ENCODE assay signal across 13 cellular contexts in the genomic region with DNA sequence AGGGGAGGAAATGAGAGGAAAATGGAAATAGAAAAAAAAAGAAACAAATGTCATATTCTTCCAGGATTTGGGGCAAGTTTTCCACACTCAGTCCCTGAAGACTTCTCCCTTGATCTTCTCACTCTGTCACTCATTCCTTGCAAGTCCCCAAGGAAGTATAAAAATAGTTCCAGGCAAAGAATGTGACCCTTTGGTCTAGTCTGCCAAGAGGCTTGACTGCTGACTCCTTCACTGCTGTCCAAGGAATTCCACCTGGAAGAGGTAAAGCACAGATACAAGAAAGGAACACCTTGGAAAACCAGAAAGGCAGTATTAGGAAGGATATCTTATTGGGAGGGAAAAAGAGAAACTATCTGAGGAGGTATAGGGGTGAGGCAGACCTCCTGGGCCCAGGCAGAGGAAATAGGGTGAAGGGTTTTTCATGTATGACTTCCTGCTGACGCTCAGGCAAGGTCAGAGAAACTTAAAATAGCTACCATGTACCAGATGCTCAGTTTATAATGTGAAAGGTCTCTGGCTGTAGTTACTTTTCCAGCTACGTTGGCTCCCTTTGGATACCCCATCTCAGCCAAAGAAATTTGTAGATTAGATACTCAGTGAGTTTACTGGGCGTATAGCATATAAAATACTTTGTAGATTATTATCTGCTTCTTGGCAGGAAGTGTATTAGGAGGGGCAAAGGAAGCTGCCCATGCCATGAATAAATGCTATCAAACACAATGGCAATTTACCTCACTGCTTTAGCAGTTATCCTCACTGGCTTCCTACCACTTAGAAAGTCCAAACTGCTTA. TPM values are rescaled to one million over a fixed set of nuclear protein-coding genes. Genes with fewer than 3 reads are reported as not detected.
DNase-seq lines count a peak whose midpoint lies in the region; ATAC-seq, FAIRE-seq and TF ChIP-seq lines count a peak whose summit lies in the region.
"Had no signal": no experiment of that assay in that cellular context is flagged by ENCODE, and none has a peak within 500 bp of the region (broad histone marks: within the 10 kb centered on the region; RNA-seq: fewer than 3 reads in every experiment).

No MANE protein-coding gene starts in this region.

- H3K4me1 ChIP-seq in Caco-2, result peaks cover 31% of the 10 kb centered on the region

- H3K9me3 ChIP-seq in Caco-2, result no peaks in the 10 kb centered on the region

- no peak overlapping the region for H3K4me3 ChIP-seq in Caco-2 (ENCODE audit: low read depth, low read length)
- H3K4me3 ChIP-seq in coronary artery, result no peak overlapping the region

- H3K27ac Mint-ChIP-seq in Caco-2 (ENCODE audit: unreplicated experiment) (no peak overlapping the region), natural killer cell (peak overlapping the region; percentile 0 to 37)

- intact Hi-C loops in Caco-2 (cut with micrococcal nuclease; ENCODE audit: unreplicated experiment), result loop anchor here (5.0 kb wide), 1 partner anchor 45 kb away; no protein-coding TSS in a partner anchor
- intact Hi-C loops in natural killer cell (cut with micrococcal nuclease), result no loop called here

- H3K4me1 Mint-ChIP-seq in Caco-2 (ENCODE audit: low read depth, unreplicated experiment) (peaks cover 17% of the 10 kb centered on the region), natural killer cell (peaks cover 20 to 24% of the 10 kb centered on the region in 2 donors)

- ATAC-seq in natural killer cell (peak; percentile 49 to 75 (median 62)), GM21528 (IDR thresholded peaks at IDR 0.05; ENCODE audit: low FRiP score, unreplicated experiment) (no peak)

- no peaks in the 10 kb centered on the region for H3K36me3 ChIP-seq in Caco-2 (ENCODE audit: control insufficient read depth, insufficient read depth, low read length)

- no peaks in the 10 kb centered on the region for H3K36me3 Mint-ChIP-seq in Caco-2 (ENCODE audit: insufficient read depth, unreplicated experiment)
- no peaks in the 10 kb centered on the region for H3K36me3 Mint-ChIP-seq in natural killer cell

- TF ChIP-seq CTCF in Caco-2 (IDR thresholded peaks at IDR 0.05; ENCODE audit: insufficient read depth in 1 of 2, low read depth in 1 of 2, low read length in 1 of 2, severe bottlenecking in 1 of 2, unreplicated experiment in 1 of 2), result no peak
- no peak for TF ChIP-seq CTCF in coronary artery (IDR thresholded peaks at IDR 0.05)
- no peak for TF ChIP-seq CTCF in natural killer cell (IDR thresholded peaks at IDR 0.05)

- H3K4me3 Mint-ChIP-seq in Caco-2 (ENCODE audit: unreplicated experiment) (no peak overlapping the region), natural killer cell (peak overlapping the region; percentile 7)
- H3K4me3 Mint-ChIP-seq: nephron had no signal

- POLR2A ChIA-PET in Caco-2 (lab: Charles Lee), result no interaction called here

- H3K9me3 Mint-ChIP-seq in Caco-2 (ENCODE audit: unreplicated experiment) (no peaks in the 10 kb centered on the region), natural killer cell (peaks cover 0 to 2% of the 10 kb centered on the region in 2 donors)
- H3K9me3 Mint-ChIP-seq: nephron had no signal

- peak; percentile 19 to 42 for DNase-seq in Caco-2
- DNase-seq in LoVo (ENCODE audit: low spot score), result peak; percentile 63
- DNase-seq in coronary artery (ENCODE audit: low spot score), result no peak
- DNase-seq in natural killer cell, result no peak
- no peak for DNase-seq in NCI-H1417 (lab: John Stamatoyannopoulos, UW)
- DNase-seq in urothelium cell line (ENCODE audit: low spot score), result no peak
- no peak for DNase-seq in DMS153 (lab: John Stamatoyannopoulos, UW)
- DNase-seq: hippocampal formation; NCI-H1092; stimulated activated CD4-positive, alpha-beta T cell treated with anti-CD3 and anti-CD28 coated beads, Interleukin-2, amount 100 ng/mL, for 24 hours had no signal

- no peak for FAIRE-seq in urothelium cell line (lab: Jason Lieb, UNC)

- CTCF ChIA-PET in Caco-2 (lab: Charles Lee), result no interaction called here

- H3K27me3 ChIP-seq in Caco-2 (replicated peaks; ENCODE audit: control insufficient read depth, insufficient read depth, low read length), result no peaks in the 10 kb centered on the region

- BruUV-seq in Caco-2 (replicated peaks; lab: Mats Ljungman, UMichigan), result no TSS peak

- peak overlapping the region; percentile 69 to 81 for H3K27ac ChIP-seq in coronary artery

- H3K27me3 Mint-ChIP-seq in Caco-2 (ENCODE audit: insufficient read depth, unreplicated experiment), result no peaks in the 10 kb centered on the region
- H3K27me3 Mint-ChIP-seq in natural killer cell (ENCODE audit: low read depth in 2 of 2), result no peaks in the 10 kb centered on the region

RNA-seq across cellular contexts. Expression of gene GJA5, which starts 2.0 kb away (rescaled TPM):
- 0.51 and 0.75 TPM in 2 replicates for total RNA-seq in Caco-2 (2022)
- not detected for total RNA-seq in natural killer cell
- total RNA-seq: T-helper 1 cell treated with Interleukin-12 subunit alpha and Interleukin-12 subunit beta and Interleukin-4 antibody, amounts not matched to agents 30 ng/mL and 1 ng/mL, for 36 hours had no signal

Comparison
In these comparisons a context has a peak if more than half of its experiments do, and no peak if none do; other contexts are left out.
1. DNase-seq: peak in Caco-2 (2 of 2) and LoVo (single experiment); none in coronary artery (single experiment), natural killer cell (single experiment), NCI-H1417 (0 of 3), urothelium cell line (single experiment) and DMS153 (single experiment).